1 cellular context compared by ENCODE assay signal in the genomic region with DNA sequence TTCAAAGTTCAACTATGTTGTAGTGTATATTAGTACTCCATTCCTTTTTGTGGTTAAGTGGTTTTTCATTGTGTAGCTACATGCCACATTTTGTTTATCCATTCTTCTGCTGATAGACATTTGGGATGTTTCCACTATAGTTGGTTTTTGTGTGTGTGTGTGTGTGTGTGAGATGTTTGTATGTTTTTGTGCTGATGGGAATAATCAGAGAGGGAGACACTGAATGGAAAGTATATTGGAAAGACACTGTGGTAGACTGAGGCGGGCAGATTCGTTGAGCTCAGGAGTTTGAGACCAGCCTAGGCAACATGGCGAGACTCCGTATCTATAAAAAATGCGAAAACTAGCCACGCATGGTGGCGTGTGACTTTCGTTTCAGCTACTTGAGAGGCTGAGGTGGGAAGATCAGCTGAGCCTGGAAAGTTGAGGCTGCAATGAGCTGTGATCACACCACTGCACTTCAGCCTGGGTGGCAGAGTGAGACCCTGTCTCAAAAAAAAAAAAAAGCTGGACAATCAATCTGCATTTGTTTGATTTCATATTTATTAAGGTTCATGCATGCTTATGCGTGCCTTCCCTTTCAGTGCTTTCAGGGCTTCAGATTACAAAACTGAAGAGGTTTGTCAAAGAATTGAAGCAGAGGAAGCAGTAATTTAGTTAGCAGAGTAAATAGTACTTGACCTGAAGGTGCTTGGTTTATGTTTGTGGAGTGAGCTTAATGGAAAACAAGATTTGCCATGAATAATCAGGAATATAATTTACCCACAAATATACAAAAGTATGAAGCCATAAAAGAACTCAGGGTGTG.
TF ChIP-seq lines count a peak whose summit lies in the region.

No MANE protein-coding gene starts in this region.

TF ChIP-seq in GM12878, 131 proteins besides CTCF, POLR2A, EP300 and RAD21 (continued from another document and continues in another):
- TF ChIP-seq, protein P1, sequence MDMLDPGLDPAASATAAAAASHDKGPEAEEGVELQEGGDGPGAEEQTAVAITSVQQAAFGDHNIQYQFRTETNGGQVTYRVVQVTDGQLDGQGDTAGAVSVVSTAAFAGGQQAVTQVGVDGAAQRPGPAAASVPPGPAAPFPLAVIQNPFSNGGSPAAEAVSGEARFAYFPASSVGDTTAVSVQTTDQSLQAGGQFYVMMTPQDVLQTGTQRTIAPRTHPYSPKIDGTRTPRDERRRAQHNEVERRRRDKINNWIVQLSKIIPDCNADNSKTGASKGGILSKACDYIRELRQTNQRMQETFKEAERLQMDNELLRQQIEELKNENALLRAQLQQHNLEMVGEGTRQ (IDR thresholded peaks at IDR 0.05; ENCODE audit: borderline replicate concordance, low read depth, low read length), result no peak
- TF ChIP-seq SMAD1 (IDR thresholded peaks at IDR 0.05; ENCODE audit: low read depth, partially characterized antibody) (peak; percentile 50), JUND (IDR thresholded peaks at IDR 0.05; ENCODE audit: low read depth, low read length) (no peak), HDGF (IDR thresholded peaks at IDR 0.05) (peak; percentile 91), ZNF24 (IDR thresholded peaks at IDR 0.05) (no peak), MEF2A (IDR thresholded peaks at IDR 0.05; ENCODE audit: insufficient read depth, low read depth, low read length) (no peak), MTA2 (IDR thresholded peaks at IDR 0.05; ENCODE audit: low read depth) (no peak; the same call in 1 of the 2 replicates), IKZF1 (conservative IDR thresholded peaks at IDR 0.05) (peak; percentile 34; the same call in 1 of the 2 replicates), NFYA (IDR thresholded peaks at IDR 0.05; ENCODE audit: borderline replicate concordance, low read depth, low read length) (no peak), EZH2 (IDR thresholded peaks at IDR 0.05; ENCODE audit: borderline replicate concordance, control insufficient read depth, low read depth, low read length) (no peak), TAF1 (IDR thresholded peaks at IDR 0.05; ENCODE audit: borderline replicate concordance, low read depth, low read length) (no peak), MTA3 (IDR thresholded peaks at IDR 0.05; ENCODE audit: borderline replicate concordance, low read length) (no peak), HDAC2 (IDR thresholded peaks at IDR 0.05) (no peak), ESRRA (IDR thresholded peaks at IDR 0.05; ENCODE audit: low read length) (no peak), POU2F2 (IDR thresholded peaks at IDR 0.05; ENCODE audit: borderline replicate concordance, low read depth, low read length) (no peak), BMI1 (IDR thresholded peaks at IDR 0.05; ENCODE audit: borderline replicate concordance) (no peak; the same call in 1 of the 2 replicates), KAT2A (conservative IDR thresholded peaks at IDR 0.05; ENCODE audit: control insufficient read depth, low read depth, low read length) (no peak), NR2F1 (conservative IDR thresholded peaks at IDR 0.05) (no peak), ZNF274 (IDR thresholded peaks at IDR 0.05; ENCODE audit: insufficient read depth, insufficient read length) (no peak), TCF7 (IDR thresholded peaks at IDR 0.05; ENCODE audit: borderline replicate concordance) (no peak), SMARCA5 (IDR thresholded peaks at IDR 0.05) (no peak), TCF3 (IDR thresholded peaks at IDR 0.05; ENCODE audit: borderline replicate concordance, insufficient read depth, low read depth, low read length) (no peak), ZNF622 (IDR thresholded peaks at IDR 0.05) (no peak), TCF12 (IDR thresholded peaks at IDR 0.05; ENCODE audit: low read depth, low read length) (no peak), MYB (IDR thresholded peaks at IDR 0.05; ENCODE audit: borderline replicate concordance, low read depth, low read length) (no peak), ZZZ3 (IDR thresholded peaks at IDR 0.05; ENCODE audit: control insufficient read depth, insufficient read length, low read depth) (no peak), SP1 (IDR thresholded peaks at IDR 0.05; ENCODE audit: low read depth, low read length) (no peak), KLF5 (IDR thresholded peaks at IDR 0.05; ENCODE audit: partially characterized antibody) (no peak), PML (IDR thresholded peaks at IDR 0.05; ENCODE audit: low read length) (no peak), BRCA1 (IDR thresholded peaks at IDR 0.05; ENCODE audit: low read depth, low read length) (no peak), BACH1 (IDR thresholded peaks at IDR 0.05; ENCODE audit: borderline replicate concordance) (no peak)
- TF ChIP-seq, protein P2, sequence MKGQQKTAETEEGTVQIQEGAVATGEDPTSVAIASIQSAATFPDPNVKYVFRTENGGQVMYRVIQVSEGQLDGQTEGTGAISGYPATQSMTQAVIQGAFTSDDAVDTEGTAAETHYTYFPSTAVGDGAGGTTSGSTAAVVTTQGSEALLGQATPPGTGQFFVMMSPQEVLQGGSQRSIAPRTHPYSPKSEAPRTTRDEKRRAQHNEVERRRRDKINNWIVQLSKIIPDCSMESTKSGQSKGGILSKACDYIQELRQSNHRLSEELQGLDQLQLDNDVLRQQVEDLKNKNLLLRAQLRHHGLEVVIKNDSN (IDR thresholded peaks at IDR 0.05; ENCODE audit: borderline replicate concordance, extremely low read length, insufficient read depth, low read depth, low read length), result no peak
- TF ChIP-seq, protein P3, sequence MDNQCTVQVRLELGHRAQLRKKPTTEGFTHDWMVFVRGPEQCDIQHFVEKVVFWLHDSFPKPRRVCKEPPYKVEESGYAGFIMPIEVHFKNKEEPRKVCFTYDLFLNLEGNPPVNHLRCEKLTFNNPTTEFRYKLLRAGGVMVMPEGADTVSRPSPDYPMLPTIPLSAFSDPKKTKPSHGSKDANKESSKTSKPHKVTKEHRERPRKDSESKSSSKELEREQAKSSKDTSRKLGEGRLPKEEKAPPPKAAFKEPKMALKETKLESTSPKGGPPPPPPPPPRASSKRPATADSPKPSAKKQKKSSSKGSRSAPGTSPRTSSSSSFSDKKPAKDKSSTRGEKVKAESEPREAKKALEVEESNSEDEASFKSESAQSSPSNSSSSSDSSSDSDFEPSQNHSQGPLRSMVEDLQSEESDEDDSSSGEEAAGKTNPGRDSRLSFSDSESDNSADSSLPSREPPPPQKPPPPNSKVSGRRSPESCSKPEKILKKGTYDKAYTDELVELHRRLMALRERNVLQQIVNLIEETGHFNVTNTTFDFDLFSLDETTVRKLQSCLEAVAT (IDR thresholded peaks at IDR 0.05), result peak; percentile 78
- TF ChIP-seq, protein P4, sequence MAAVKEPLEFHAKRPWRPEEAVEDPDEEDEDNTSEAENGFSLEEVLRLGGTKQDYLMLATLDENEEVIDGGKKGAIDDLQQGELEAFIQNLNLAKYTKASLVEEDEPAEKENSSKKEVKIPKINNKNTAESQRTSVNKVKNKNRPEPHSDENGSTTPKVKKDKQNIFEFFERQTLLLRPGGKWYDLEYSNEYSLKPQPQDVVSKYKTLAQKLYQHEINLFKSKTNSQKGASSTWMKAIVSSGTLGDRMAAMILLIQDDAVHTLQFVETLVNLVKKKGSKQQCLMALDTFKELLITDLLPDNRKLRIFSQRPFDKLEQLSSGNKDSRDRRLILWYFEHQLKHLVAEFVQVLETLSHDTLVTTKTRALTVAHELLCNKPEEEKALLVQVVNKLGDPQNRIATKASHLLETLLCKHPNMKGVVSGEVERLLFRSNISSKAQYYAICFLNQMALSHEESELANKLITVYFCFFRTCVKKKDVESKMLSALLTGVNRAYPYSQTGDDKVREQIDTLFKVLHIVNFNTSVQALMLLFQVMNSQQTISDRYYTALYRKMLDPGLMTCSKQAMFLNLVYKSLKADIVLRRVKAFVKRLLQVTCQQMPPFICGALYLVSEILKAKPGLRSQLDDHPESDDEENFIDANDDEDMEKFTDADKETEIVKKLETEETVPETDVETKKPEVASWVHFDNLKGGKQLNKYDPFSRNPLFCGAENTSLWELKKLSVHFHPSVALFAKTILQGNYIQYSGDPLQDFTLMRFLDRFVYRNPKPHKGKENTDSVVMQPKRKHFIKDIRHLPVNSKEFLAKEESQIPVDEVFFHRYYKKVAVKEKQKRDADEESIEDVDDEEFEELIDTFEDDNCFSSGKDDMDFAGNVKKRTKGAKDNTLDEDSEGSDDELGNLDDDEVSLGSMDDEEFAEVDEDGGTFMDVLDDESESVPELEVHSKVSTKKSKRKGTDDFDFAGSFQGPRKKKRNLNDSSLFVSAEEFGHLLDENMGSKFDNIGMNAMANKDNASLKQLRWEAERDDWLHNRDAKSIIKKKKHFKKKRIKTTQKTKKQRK (IDR thresholded peaks at IDR 0.05; ENCODE audit: low read depth, low read length), result no peak
- TF ChIP-seq, protein P5, sequence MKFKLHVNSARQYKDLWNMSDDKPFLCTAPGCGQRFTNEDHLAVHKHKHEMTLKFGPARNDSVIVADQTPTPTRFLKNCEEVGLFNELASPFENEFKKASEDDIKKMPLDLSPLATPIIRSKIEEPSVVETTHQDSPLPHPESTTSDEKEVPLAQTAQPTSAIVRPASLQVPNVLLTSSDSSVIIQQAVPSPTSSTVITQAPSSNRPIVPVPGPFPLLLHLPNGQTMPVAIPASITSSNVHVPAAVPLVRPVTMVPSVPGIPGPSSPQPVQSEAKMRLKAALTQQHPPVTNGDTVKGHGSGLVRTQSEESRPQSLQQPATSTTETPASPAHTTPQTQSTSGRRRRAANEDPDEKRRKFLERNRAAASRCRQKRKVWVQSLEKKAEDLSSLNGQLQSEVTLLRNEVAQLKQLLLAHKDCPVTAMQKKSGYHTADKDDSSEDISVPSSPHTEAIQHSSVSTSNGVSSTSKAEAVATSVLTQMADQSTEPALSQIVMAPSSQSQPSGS (IDR thresholded peaks at IDR 0.05; ENCODE audit: low read length), result peak; percentile 38; the same call in 1 of the 2 replicates
- TF ChIP-seq, protein P6, sequence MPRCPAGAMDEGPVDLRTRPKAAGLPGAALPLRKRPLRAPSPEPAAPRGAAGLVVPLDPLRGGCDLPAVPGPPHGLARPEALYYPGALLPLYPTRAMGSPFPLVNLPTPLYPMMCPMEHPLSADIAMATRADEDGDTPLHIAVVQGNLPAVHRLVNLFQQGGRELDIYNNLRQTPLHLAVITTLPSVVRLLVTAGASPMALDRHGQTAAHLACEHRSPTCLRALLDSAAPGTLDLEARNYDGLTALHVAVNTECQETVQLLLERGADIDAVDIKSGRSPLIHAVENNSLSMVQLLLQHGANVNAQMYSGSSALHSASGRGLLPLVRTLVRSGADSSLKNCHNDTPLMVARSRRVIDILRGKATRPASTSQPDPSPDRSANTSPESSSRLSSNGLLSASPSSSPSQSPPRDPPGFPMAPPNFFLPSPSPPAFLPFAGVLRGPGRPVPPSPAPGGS (IDR thresholded peaks at IDR 0.05; ENCODE audit: borderline replicate concordance, insufficient read depth, low read depth, low read length, poor library complexity, severe bottlenecking), result no peak
- TF ChIP-seq, protein P7, sequence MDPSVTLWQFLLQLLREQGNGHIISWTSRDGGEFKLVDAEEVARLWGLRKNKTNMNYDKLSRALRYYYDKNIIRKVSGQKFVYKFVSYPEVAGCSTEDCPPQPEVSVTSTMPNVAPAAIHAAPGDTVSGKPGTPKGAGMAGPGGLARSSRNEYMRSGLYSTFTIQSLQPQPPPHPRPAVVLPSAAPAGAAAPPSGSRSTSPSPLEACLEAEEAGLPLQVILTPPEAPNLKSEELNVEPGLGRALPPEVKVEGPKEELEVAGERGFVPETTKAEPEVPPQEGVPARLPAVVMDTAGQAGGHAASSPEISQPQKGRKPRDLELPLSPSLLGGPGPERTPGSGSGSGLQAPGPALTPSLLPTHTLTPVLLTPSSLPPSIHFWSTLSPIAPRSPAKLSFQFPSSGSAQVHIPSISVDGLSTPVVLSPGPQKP (IDR thresholded peaks at IDR 0.05; ENCODE audit: low read depth, low read length), result no peak
- TF ChIP-seq, protein P8, sequence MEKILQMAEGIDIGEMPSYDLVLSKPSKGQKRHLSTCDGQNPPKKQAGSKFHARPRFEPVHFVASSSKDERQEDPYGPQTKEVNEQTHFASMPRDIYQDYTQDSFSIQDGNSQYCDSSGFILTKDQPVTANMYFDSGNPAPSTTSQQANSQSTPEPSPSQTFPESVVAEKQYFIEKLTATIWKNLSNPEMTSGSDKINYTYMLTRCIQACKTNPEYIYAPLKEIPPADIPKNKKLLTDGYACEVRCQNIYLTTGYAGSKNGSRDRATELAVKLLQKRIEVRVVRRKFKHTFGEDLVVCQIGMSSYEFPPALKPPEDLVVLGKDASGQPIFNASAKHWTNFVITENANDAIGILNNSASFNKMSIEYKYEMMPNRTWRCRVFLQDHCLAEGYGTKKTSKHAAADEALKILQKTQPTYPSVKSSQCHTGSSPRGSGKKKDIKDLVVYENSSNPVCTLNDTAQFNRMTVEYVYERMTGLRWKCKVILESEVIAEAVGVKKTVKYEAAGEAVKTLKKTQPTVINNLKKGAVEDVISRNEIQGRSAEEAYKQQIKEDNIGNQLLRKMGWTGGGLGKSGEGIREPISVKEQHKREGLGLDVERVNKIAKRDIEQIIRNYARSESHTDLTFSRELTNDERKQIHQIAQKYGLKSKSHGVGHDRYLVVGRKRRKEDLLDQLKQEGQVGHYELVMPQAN (conservative IDR thresholded peaks at IDR 0.05), result no peak
- TF ChIP-seq, protein P9, sequence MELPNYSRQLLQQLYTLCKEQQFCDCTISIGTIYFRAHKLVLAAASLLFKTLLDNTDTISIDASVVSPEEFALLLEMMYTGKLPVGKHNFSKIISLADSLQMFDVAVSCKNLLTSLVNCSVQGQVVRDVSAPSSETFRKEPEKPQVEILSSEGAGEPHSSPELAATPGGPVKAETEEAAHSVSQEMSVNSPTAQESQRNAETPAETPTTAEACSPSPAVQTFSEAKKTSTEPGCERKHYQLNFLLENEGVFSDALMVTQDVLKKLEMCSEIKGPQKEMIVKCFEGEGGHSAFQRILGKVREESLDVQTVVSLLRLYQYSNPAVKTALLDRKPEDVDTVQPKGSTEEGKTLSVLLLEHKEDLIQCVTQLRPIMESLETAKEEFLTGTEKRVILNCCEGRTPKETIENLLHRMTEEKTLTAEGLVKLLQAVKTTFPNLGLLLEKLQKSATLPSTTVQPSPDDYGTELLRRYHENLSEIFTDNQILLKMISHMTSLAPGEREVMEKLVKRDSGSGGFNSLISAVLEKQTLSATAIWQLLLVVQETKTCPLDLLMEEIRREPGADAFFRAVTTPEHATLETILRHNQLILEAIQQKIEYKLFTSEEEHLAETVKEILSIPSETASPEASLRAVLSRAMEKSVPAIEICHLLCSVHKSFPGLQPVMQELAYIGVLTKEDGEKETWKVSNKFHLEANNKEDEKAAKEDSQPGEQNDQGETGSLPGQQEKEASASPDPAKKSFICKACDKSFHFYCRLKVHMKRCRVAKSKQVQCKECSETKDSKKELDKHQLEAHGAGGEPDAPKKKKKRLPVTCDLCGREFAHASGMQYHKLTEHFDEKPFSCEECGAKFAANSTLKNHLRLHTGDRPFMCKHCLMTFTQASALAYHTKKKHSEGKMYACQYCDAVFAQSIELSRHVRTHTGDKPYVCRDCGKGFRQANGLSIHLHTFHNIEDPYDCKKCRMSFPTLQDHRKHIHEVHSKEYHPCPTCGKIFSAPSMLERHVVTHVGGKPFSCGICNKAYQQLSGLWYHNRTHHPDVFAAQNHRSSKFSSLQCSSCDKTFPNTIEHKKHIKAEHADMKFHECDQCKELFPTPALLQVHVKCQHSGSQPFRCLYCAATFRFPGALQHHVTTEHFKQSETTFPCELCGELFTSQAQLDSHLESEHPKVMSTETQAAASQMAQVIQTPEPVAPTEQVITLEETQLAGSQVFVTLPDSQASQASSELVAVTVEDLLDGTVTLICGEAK (IDR thresholded peaks at IDR 0.05; ENCODE audit: borderline replicate concordance), result no peak; the same call in 1 of the 2 replicates
